In genomic region chr1:182392045-182393028, GRCh38 we compare ENCODE assay signal across 9 cellular contexts. TPM values are rescaled to one million over a fixed set of nuclear protein-coding genes. Genes with fewer than 3 reads are reported as not detected.
DNase-seq lines count a peak whose midpoint lies in the region; ATAC-seq, FAIRE-seq and TF ChIP-seq lines count a peak whose summit lies in the region.
"Had no signal": no experiment of that assay in that cellular context is flagged by ENCODE, and none has a peak within 500 bp of the region (broad histone marks: within the 10 kb centered on the region; RNA-seq: fewer than 3 reads in every experiment).

No MANE protein-coding gene starts in this region.

- POLR2A ChIA-PET in CD8-positive, alpha-beta T cell (lab: Charles Lee), result interaction anchor here (1.3 to 1.6 kb wide), 2 partner anchors 132 to 249 kb away, joined by 3 to 5 read pairs; no protein-coding TSS in a partner anchor
- POLR2A ChIA-PET in HepG2 (lab: Yijun Ruan, JAX), result interaction anchor here (0.6 to 4.5 kb wide), 34 partner anchors 12 to 1461 kb away, joined by 3 to 118 read pairs (median 5); no protein-coding TSS in a partner anchor

- peak overlapping the region; percentile 92 for H3K4me3 Mint-ChIP-seq in CD8-positive, alpha-beta T cell
- peak overlapping the region; percentile 99 for H3K4me3 Mint-ChIP-seq in chondrocyte (ENCODE audit: unreplicated experiment)

- H3K27ac Mint-ChIP-seq in CD8-positive, alpha-beta T cell, result no peak overlapping the region
- peak overlapping the region; percentile 82 for H3K27ac Mint-ChIP-seq in chondrocyte (ENCODE audit: unreplicated experiment)

- TF ChIP-seq CTCF in CD8-positive, alpha-beta T cell (IDR thresholded peaks at IDR 0.05), result no peak
- no peak for TF ChIP-seq CTCF in KMS-11 (conservative IDR thresholded peaks at IDR 0.05; ENCODE audit: low read depth, low read length)
- TF ChIP-seq CTCF in chondrocyte (IDR thresholded peaks at IDR 0.05), result no peak
- no peak for TF ChIP-seq CTCF in HepG2 (CRISPR knock-in tag; IDR thresholded peaks at IDR 0.05)

- no peak for TF ChIP-seq EP300 in HepG2 (IDR thresholded peaks at IDR 0.05; ENCODE audit: low read depth in 2 of 2, low read length in 2 of 2)
- TF ChIP-seq EP300 in HepG2 (CRISPR knock-in tag; IDR thresholded peaks at IDR 0.05; ENCODE audit: borderline replicate concordance), result no peak

- H3K9me3 Mint-ChIP-seq in CD8-positive, alpha-beta T cell, result no peaks in the 10 kb centered on the region
- no peaks in the 10 kb centered on the region for H3K9me3 Mint-ChIP-seq in chondrocyte (ENCODE audit: low read depth)

- TF ChIP-seq POLR2A in HepG2 (IDR thresholded peaks at IDR 0.05; ENCODE audit: insufficient read depth in 1 of 2, low read depth in 2 of 2, low read length in 2 of 2), result no peak

- CTCF ChIA-PET in CD8-positive, alpha-beta T cell (lab: Charles Lee), result interaction anchor here (0.9 to 11.4 kb wide), 2 partner anchors 246 to 307 kb away, joined by 4 to 420 read pairs; no protein-coding TSS in a partner anchor
- CTCF ChIA-PET in HepG2 (lab: Yijun Ruan, JAX; ENCODE audit: low intra/inter-chr PET ratio, low total read pairs), result interaction anchor here (2.0 kb wide), 1 partner anchor 308 kb away, joined by 4 read pairs; no protein-coding TSS in a partner anchor

- H3K9me3 ChIP-seq in CD8-positive, alpha-beta T cell (ENCODE audit: low read length), result no peaks in the 10 kb centered on the region
- no peaks in the 10 kb centered on the region for H3K9me3 ChIP-seq in HepG2 (ENCODE audit: low read length)

- peaks cover 28% of the 10 kb centered on the region for H3K4me1 Mint-ChIP-seq in CD8-positive, alpha-beta T cell (ENCODE audit: low read depth)
- H3K4me1 Mint-ChIP-seq in chondrocyte (ENCODE audit: low read depth), result peaks cover 28% of the 10 kb centered on the region

- H4K20me1 ChIP-seq in KMS-11 (ENCODE audit: insufficient read depth) (no peaks in the 10 kb centered on the region), HepG2 (ENCODE audit: insufficient read depth, low read length) (peaks cover 33% of the 10 kb centered on the region)

- TSS peak; percentile 75 for BruUV-seq in HepG2 (replicated peaks; lab: Mats Ljungman, UMichigan)

- H3K27me3 ChIP-seq in CD8-positive, alpha-beta T cell (ENCODE audit: insufficient read depth, low read length), result peaks cover 2% of the 10 kb centered on the region
- H3K27me3 ChIP-seq in KMS-11 (ENCODE audit: insufficient read depth, low read depth), result no peaks in the 10 kb centered on the region
- H3K27me3 ChIP-seq in HepG2 (ENCODE audit: control insufficient read depth in 1 of 2, insufficient read depth in 2 of 2, low read length in 2 of 2), result no peaks in the 10 kb centered on the region; a peak in 1 of 5 replicates

- H2AFZ ChIP-seq in KMS-11 (ENCODE audit: low read depth) (peak overlapping the region; percentile 83), HepG2 (ENCODE audit: low read length) (no peak overlapping the region)

- peaks cover 22% of the 10 kb centered on the region for H3K27me3 Mint-ChIP-seq in CD8-positive, alpha-beta T cell (ENCODE audit: low read depth)
- H3K27me3 Mint-ChIP-seq in chondrocyte (ENCODE audit: low read depth), result no peaks in the 10 kb centered on the region

- H3K4me3 ChIP-seq in CD8-positive, alpha-beta T cell (ENCODE audit: low read depth, low read length), result peak overlapping the region; percentile 62
- H3K4me3 ChIP-seq in KMS-11 (IDR thresholded peaks at IDR 0.05; ENCODE audit: insufficient read depth, low read depth, low read length) (no peak overlapping the region), HepG2 (replicated peaks in 1 of 3; ENCODE audit: insufficient read depth in 1 of 3, low read depth in 2 of 3, low read length in 3 of 3) (peak overlapping the region; percentile 77 to 89 (median 86))

- H3K9ac ChIP-seq in KMS-11 (peak overlapping the region; percentile 80; the same call in 1 of the 2 replicates), HepG2 (ENCODE audit: insufficient read depth, low read depth, low read length) (peak overlapping the region; percentile 96)

- FAIRE-seq in HepG2 (lab: Jason Lieb, UNC), result no peak

- H3K79me2 ChIP-seq in KMS-11 (ENCODE audit: insufficient read depth, low read depth) (peaks cover 13% of the 10 kb centered on the region), HepG2 (ENCODE audit: insufficient read depth, low read length) (peaks cover 52% of the 10 kb centered on the region)

- no peak for TF ChIP-seq RAD21 in HepG2 (CRISPR knock-in tag; IDR thresholded peaks at IDR 0.05)

- H3K36me3 Mint-ChIP-seq in CD8-positive, alpha-beta T cell, result peaks cover 6% of the 10 kb centered on the region
- peaks cover 11% of the 10 kb centered on the region for H3K36me3 Mint-ChIP-seq in chondrocyte (ENCODE audit: low read depth)

- in situ Hi-C loops in HepG2 (cut with HindIII; ENCODE audit: extremely low pct_ligation_motif_present, low pct_unique_long_range_greater_than_20kb), result loop anchor here (5.0 kb wide), 1 partner anchor 90 kb away; no protein-coding TSS in a partner anchor

- WGBS in HepG2 (ENCODE audit: low lambda C conversion rate), result 19% methylated on average over 21 of the region's 47 CpGs

- H3K4me1 ChIP-seq in CD8-positive, alpha-beta T cell (ENCODE audit: insufficient read depth, low read length), result peaks cover 13% of the 10 kb centered on the region
- H3K4me1 ChIP-seq in KMS-11 (ENCODE audit: low read depth, poor library complexity, severe bottlenecking), result peaks cover 24% of the 10 kb centered on the region
- peaks cover 56% of the 10 kb centered on the region for H3K4me1 ChIP-seq in HepG2 (ENCODE audit: insufficient read depth, low read length)

- peak overlapping the region; percentile 32 for H3K27ac ChIP-seq in CD8-positive, alpha-beta T cell (ENCODE audit: low read depth, low read length)
- H3K27ac ChIP-seq in KMS-11 (peak overlapping the region; percentile 72; the same call in 1 of the 2 replicates), HepG2 (ENCODE audit: extremely low read length, insufficient read depth, low read length) (peak overlapping the region; percentile 94)

- peak; percentile 13 for ATAC-seq in CD8-positive, alpha-beta T cell
- ATAC-seq in GM21390 (IDR thresholded peaks at IDR 0.05; ENCODE audit: unreplicated experiment), result peak; percentile 18
- peak; percentile 61 for ATAC-seq in HepG2
- ATAC-seq in HG02938 (IDR thresholded peaks at IDR 0.05; ENCODE audit: unreplicated experiment), result no peak

- H3K4me2 ChIP-seq in KMS-11, result peak overlapping the region; percentile 89
- H3K4me2 ChIP-seq in HepG2 (ENCODE audit: low read depth, low read length), result peak overlapping the region; percentile 81

- peak in 3 of 7 experiments; percentile 5 to 53 (median 11) for DNase-seq in CD8-positive, alpha-beta T cell
- DNase-seq in SKM-1 (lab: John Stamatoyannopoulos, UW; ENCODE audit: unreplicated experiment), result peak; percentile 77
- no peak for DNase-seq in chondrocyte (ENCODE audit: low spot score)
- DNase-seq in HepG2 (ENCODE audit: low spot score), result no peak
- DNase-seq in stimulated activated CD8-positive, alpha-beta memory T cell treated with anti-CD3 and anti-CD28 coated beads, Interleukin-4, amount 100 ng/mL, for 48 hours, result peak; percentile 37

- intact Hi-C loops in CD8-positive, alpha-beta T cell (cut with DNase I, micrococcal nuclease), result loop anchor here in 1 of 2 experiments (5.0 kb wide), 1 partner anchor 130 kb away; no protein-coding TSS in a partner anchor
- intact Hi-C loops in HepG2 (cut with micrococcal nuclease; ENCODE audit: unreplicated experiment), result no loop called here

- no peaks in the 10 kb centered on the region for H3K36me3 ChIP-seq in CD8-positive, alpha-beta T cell (ENCODE audit: insufficient read depth, low read length)
- H3K36me3 ChIP-seq in KMS-11 (ENCODE audit: insufficient read depth) (no peaks in the 10 kb centered on the region), HepG2 (replicated peaks in 1 of 2; ENCODE audit: control insufficient read depth in 1 of 2, insufficient read depth in 2 of 2, low read length in 2 of 2) (peaks cover 8 to 15% of the 10 kb centered on the region in 2 experiments)

RNA-seq across cellular contexts. Expression of gene GLUL, which starts 0.7 kb away (rescaled TPM):
- 10 to 100 TPM; 27.3 to 29.7 TPM for total RNA-seq in CD8-positive, alpha-beta T cell
- total RNA-seq in chondrocyte, result 79.1 to 122 TPM (median 94.4 TPM) in 3 replicates
- 827 and 909 TPM in 2 replicates for total RNA-seq in HepG2 (2016; rRNA removed; fragmentation: Illumina TruSeq; extraction: Trizol)
- 302 and 314 TPM in 2 replicates for total RNA-seq in HepG2 (2016; cell fraction: cytosol; rRNA removed; fragmentation: Illumina TruSeq; extraction: Trizol; ENCODE audit: low read depth)
- total RNA-seq in HepG2 (2016; cell fraction: insoluble cytoplasmic fraction; rRNA removed; fragmentation: Illumina TruSeq; extraction: Trizol), result 827 and 907 TPM in 2 replicates
- 525 and 530 TPM in 2 replicates for total RNA-seq in HepG2 (2016; cell fraction: membrane; rRNA removed; fragmentation: Illumina TruSeq; extraction: Trizol)
- 383 and 412 TPM in 2 replicates for total RNA-seq in HepG2 (2016; cell fraction: nucleus; rRNA removed; fragmentation: Illumina TruSeq; extraction: Trizol)
- 423 and 501 TPM in 2 replicates for polyA plus RNA-seq in HepG2 (2011; rRNA removed)
- polyA plus RNA-seq in HepG2 (2011; cell fraction: cytosol; rRNA removed), result 374 and 406 TPM in 2 replicates
- 417 and 464 TPM in 2 replicates for polyA plus RNA-seq in HepG2 (2011; cell fraction: nucleus; rRNA removed)
- 601 and 740 TPM in 2 replicates for polyA plus RNA-seq in HepG2 (2012)
- polyA plus RNA-seq in HepG2 (2016; cell fraction: cytosol; fragmentation: Illumina TruSeq; extraction: Trizol; ENCODE audit: low read depth), result 207 and 236 TPM in 2 replicates
- 748 and 770 TPM in 2 replicates for polyA plus RNA-seq in HepG2 (2016; cell fraction: insoluble cytoplasmic fraction; fragmentation: Illumina TruSeq; extraction: Trizol; ENCODE audit: low read depth)
- 234 and 236 TPM in 2 replicates for polyA plus RNA-seq in HepG2 (2016; cell fraction: membrane; fragmentation: Illumina TruSeq; extraction: Trizol; ENCODE audit: low read depth)
- polyA plus RNA-seq in HepG2 (2016; cell fraction: nucleus; fragmentation: Illumina TruSeq; extraction: Trizol; ENCODE audit: insufficient read depth, low read depth), result 513 and 558 TPM in 2 replicates
- 21.3 and 447 TPM in 2 replicates for polyA minus RNA-seq in HepG2 (2011; rRNA and poly(A)+ RNA removed; ENCODE audit: low replicate concordance)
- polyA minus RNA-seq in HepG2 (2011; cell fraction: cytosol; rRNA and poly(A)+ RNA removed), result 472 and 515 TPM in 2 replicates
- 168 and 231 TPM in 2 replicates for polyA minus RNA-seq in HepG2 (2011; cell fraction: nucleus; rRNA and poly(A)+ RNA removed)

RNA-seq across cellular contexts. Expression of gene TEDDM1, which starts 8.1 kb away (rescaled TPM):
- not detected for total RNA-seq in CD8-positive, alpha-beta T cell
- not detected in 3 replicates for total RNA-seq in chondrocyte
- not detected in 2 replicates for total RNA-seq in HepG2 (2016; rRNA removed; fragmentation: Illumina TruSeq; extraction: Trizol)
- not detected in 2 replicates for total RNA-seq in HepG2 (2016; cell fraction: cytosol; rRNA removed; fragmentation: Illumina TruSeq; extraction: Trizol; ENCODE audit: low read depth)
- not detected in 2 replicates for total RNA-seq in HepG2 (2016; cell fraction: insoluble cytoplasmic fraction; rRNA removed; fragmentation: Illumina TruSeq; extraction: Trizol)
- total RNA-seq in HepG2 (2016; cell fraction: membrane; rRNA removed; fragmentation: Illumina TruSeq; extraction: Trizol), result not detected in 2 replicates
- total RNA-seq in HepG2 (2016; cell fraction: nucleus; rRNA removed; fragmentation: Illumina TruSeq; extraction: Trizol), result not detected in 2 replicates
- polyA plus RNA-seq in HepG2 (2011; rRNA removed), result not detected in 2 replicates
- polyA plus RNA-seq in HepG2 (2011; cell fraction: cytosol; rRNA removed), result not detected in 2 replicates
- polyA plus RNA-seq in HepG2 (2011; cell fraction: nucleus; rRNA removed), result not detected in 2 replicates
- polyA plus RNA-seq in HepG2 (2012), result not detected in 2 replicates
- not detected in 2 replicates for polyA plus RNA-seq in HepG2 (2016; cell fraction: cytosol; fragmentation: Illumina TruSeq; extraction: Trizol; ENCODE audit: low read depth)
- not detected in 2 replicates for polyA plus RNA-seq in HepG2 (2016; cell fraction: insoluble cytoplasmic fraction; fragmentation: Illumina TruSeq; extraction: Trizol; ENCODE audit: low read depth)
- polyA plus RNA-seq in HepG2 (2016; cell fraction: membrane; fragmentation: Illumina TruSeq; extraction: Trizol; ENCODE audit: low read depth), result not detected in 2 replicates
- not detected in 2 replicates for polyA plus RNA-seq in HepG2 (2016; cell fraction: nucleus; fragmentation: Illumina TruSeq; extraction: Trizol; ENCODE audit: insufficient read depth, low read depth)
- not detected in 2 replicates for polyA minus RNA-seq in HepG2 (2011; rRNA and poly(A)+ RNA removed; ENCODE audit: low replicate concordance)
- not detected in 2 replicates for polyA minus RNA-seq in HepG2 (2011; cell fraction: cytosol; rRNA and poly(A)+ RNA removed)
- not detected in 2 replicates for polyA minus RNA-seq in HepG2 (2011; cell fraction: nucleus; rRNA and poly(A)+ RNA removed)
- total RNA-seq: HT1080 had no signal

RNA-seq across cellular contexts. Expression of gene RGSL1, which starts 57.6 kb away (rescaled TPM):
- total RNA-seq in CD8-positive, alpha-beta T cell, result not detected
- total RNA-seq in chondrocyte (not detected in 3 replicates), HepG2 (2016; rRNA removed; fragmentation: Illumina TruSeq; extraction: Trizol) (not detected in 2 replicates)
- total RNA-seq in HepG2 (2016; cell fraction: cytosol; rRNA removed; fragmentation: Illumina TruSeq; extraction: Trizol; ENCODE audit: low read depth), result not detected in 2 replicates
- total RNA-seq in HepG2 (2016; cell fraction: insoluble cytoplasmic fraction; rRNA removed; fragmentation: Illumina TruSeq; extraction: Trizol), result not detected in 2 replicates
- not detected in 2 replicates for total RNA-seq in HepG2 (2016; cell fraction: membrane; rRNA removed; fragmentation: Illumina TruSeq; extraction: Trizol)
- not detected in 2 replicates for total RNA-seq in HepG2 (2016; cell fraction: nucleus; rRNA removed; fragmentation: Illumina TruSeq; extraction: Trizol)
- polyA plus RNA-seq in HepG2 (2011; rRNA removed), result not detected in 2 replicates
- 0.03 TPM in 1 of 2 replicates, not detected in the other for polyA plus RNA-seq in HepG2 (2011; cell fraction: cytosol; rRNA removed)
- not detected in 2 replicates for polyA plus RNA-seq in HepG2 (2011; cell fraction: nucleus; rRNA removed)
- not detected in 2 replicates for polyA plus RNA-seq in HepG2 (2012)
- not detected in 2 replicates for polyA plus RNA-seq in HepG2 (2016; cell fraction: cytosol; fragmentation: Illumina TruSeq; extraction: Trizol; ENCODE audit: low read depth)
- not detected in 2 replicates for polyA plus RNA-seq in HepG2 (2016; cell fraction: insoluble cytoplasmic fraction; fragmentation: Illumina TruSeq; extraction: Trizol; ENCODE audit: low read depth)
- not detected in 2 replicates for polyA plus RNA-seq in HepG2 (2016; cell fraction: membrane; fragmentation: Illumina TruSeq; extraction: Trizol; ENCODE audit: low read depth)
- polyA plus RNA-seq in HepG2 (2016; cell fraction: nucleus; fragmentation: Illumina TruSeq; extraction: Trizol; ENCODE audit: insufficient read depth, low read depth), result not detected in 2 replicates
- not detected in 2 replicates for polyA minus RNA-seq in HepG2 (2011; rRNA and poly(A)+ RNA removed; ENCODE audit: low replicate concordance)
- not detected in 2 replicates for polyA minus RNA-seq in HepG2 (2011; cell fraction: cytosol; rRNA and poly(A)+ RNA removed)
- not detected in 2 replicates for polyA minus RNA-seq in HepG2 (2011; cell fraction: nucleus; rRNA and poly(A)+ RNA removed)

Comparison
In these comparisons a context has a peak if more than half of its experiments do, and no peak if none do; other contexts are left out.
1. DNase-seq: peak in SKM-1 (single experiment) and stimulated activated CD8-positive, alpha-beta memory T cell treated with anti-CD3 and anti-CD28 coated beads, Interleukin-4, amount 100 ng/mL, for 48 hours (single experiment); none in chondrocyte (single experiment) and HepG2 (single experiment).
2. H3K27ac ChIP-seq: peak in every context shown above with its lines; median percentile 94 in HepG2; 72 in KMS-11; 32 in CD8-positive, alpha-beta T cell.